11 cellular contexts compared by ENCODE assay signal in genomic region chr2:288743-289361, GRCh38. TPM values are rescaled to one million over a fixed set of nuclear protein-coding genes. Genes with fewer than 3 reads are reported as not detected.
DNase-seq lines count a peak whose midpoint lies in the region; ATAC-seq, FAIRE-seq and TF ChIP-seq lines count a peak whose summit lies in the region.
"Had no signal": no experiment of that assay in that cellular context is flagged by ENCODE, and none has a peak within 500 bp of the region (broad histone marks: within the 10 kb centered on the region; RNA-seq: fewer than 3 reads in every experiment).

No MANE protein-coding gene starts in this region.

- no peak overlapping the region for H2AFZ ChIP-seq in SK-N-SH (ENCODE audit: low read depth)

- H3K9me3 ChIP-seq in SK-N-SH (no peaks in the 10 kb centered on the region), adipocyte (ENCODE audit: control insufficient read depth, low read length) (no peaks in the 10 kb centered on the region), kidney (ENCODE audit: control insufficient read depth in 1 of 2, low read length in 2 of 2) (no peaks in the 10 kb centered on the region)

- POLR2A ChIA-PET in SK-N-SH (lab: Yijun Ruan, JAX), result no interaction called here

- H3K4me3 ChIP-seq in SK-N-SH (ENCODE audit: low read depth in 2 of 2, low read length in 1 of 2) (peak overlapping the region; percentile 36 to 55; a peak in 1 of 4 replicates), adipocyte (ENCODE audit: low read length) (peak overlapping the region; percentile 86), kidney (ENCODE audit: low read length in 2 of 2) (peak overlapping the region; percentile 51 to 73)

- peaks cover 0 to under 1% of the 10 kb centered on the region in 2 experiments for H3K36me3 ChIP-seq in SK-N-SH (replicated peaks in 1 of 2; ENCODE audit: control insufficient read depth in 1 of 2, insufficient read depth in 2 of 2, low read length in 1 of 2)
- no peaks in the 10 kb centered on the region for H3K36me3 ChIP-seq in adipocyte (ENCODE audit: control insufficient read depth, insufficient read depth, low read length, severe bottlenecking)
- no peaks in the 10 kb centered on the region for H3K36me3 ChIP-seq in kidney (ENCODE audit: control insufficient read depth in 1 of 2, insufficient read depth in 2 of 2, low read length in 2 of 2)

- H4K20me1 ChIP-seq in SK-N-SH (ENCODE audit: insufficient read depth), result no peaks in the 10 kb centered on the region

- peak overlapping the region; percentile 48 for H3K4me3 Mint-ChIP-seq in stimulated activated effector memory CD8-positive, alpha-beta T cell treated with anti-CD3 and anti-CD28 coated beads, Interleukin-12 subunit alpha, Interleukin-12 subunit beta, amount 100 ng/mL, for 72 hours

- no peak overlapping the region for H3K27ac ChIP-seq in SK-N-SH (ENCODE audit: low read depth in 2 of 2, low read length in 1 of 2)
- H3K27ac ChIP-seq in kidney (ENCODE audit: low read depth in 2 of 2, low read length in 2 of 2), result no peak overlapping the region

- H3K9me3 Mint-ChIP-seq in stimulated activated effector memory CD8-positive, alpha-beta T cell treated with anti-CD3 and anti-CD28 coated beads, Interleukin-12 subunit alpha, Interleukin-12 subunit beta, amount 100 ng/mL, for 72 hours, result no peaks in the 10 kb centered on the region

- H3F3A ChIP-seq in SK-N-SH (replicated peaks; ENCODE audit: insufficient read depth), result peaks cover 6% of the 10 kb centered on the region

- TF ChIP-seq EP300 in SK-N-SH (IDR thresholded peaks at IDR 0.05; ENCODE audit: borderline replicate concordance in 1 of 2, low read depth in 1 of 2, low read length in 1 of 2), result no peak

- H3K4me1 ChIP-seq in SK-N-SH (ENCODE audit: control insufficient read depth in 1 of 2, insufficient read depth in 2 of 2, low read depth in 1 of 2, low read length in 1 of 2) (peaks cover 0 to 12% of the 10 kb centered on the region in 2 experiments; a peak in 1 of 4 replicates), adipocyte (ENCODE audit: control insufficient read depth, insufficient read depth, low read length) (peaks cover 24% of the 10 kb centered on the region), kidney (ENCODE audit: control insufficient read depth in 1 of 2, insufficient read depth in 1 of 2, low read depth in 1 of 2, low read length in 2 of 2) (peaks cover 0 to 7% of the 10 kb centered on the region in 2 donors)

- intact Hi-C loops in kidney (cut with DNase I), result no loop called here

- H3K79me2 ChIP-seq in SK-N-SH (ENCODE audit: insufficient read depth), result no peaks in the 10 kb centered on the region

- H3K9ac ChIP-seq in SK-N-SH (no peak overlapping the region), adipocyte (ENCODE audit: low read length) (peak overlapping the region; percentile 46), kidney (ENCODE audit: low read length in 2 of 2) (peak overlapping the region in 1 of 2 donors; percentile 34)

- WGBS in SK-N-SH (ENCODE audit: low lambda C conversion rate), result 8% methylated on average over 33 of the region's 47 CpGs

- DNase-seq in SK-N-SH (peak; percentile 61), adipocyte (ENCODE audit: low read depth) (peak; percentile 8), kidney (no peak)
- no peak for DNase-seq in stimulated activated effector memory CD8-positive, alpha-beta T cell treated with anti-CD3 and anti-CD28 coated beads, Interleukin-12 subunit alpha, Interleukin-12 subunit beta, amount 100 ng/mL, for 72 hours (ENCODE audit: low spot score in 2 of 2)
- DNase-seq: AML-193; stimulated activated CD4-positive, alpha-beta T cell treated with anti-CD3 and anti-CD28 coated beads, Interleukin-4, amount 100 ng/mL, for 24 hours had no signal

- TF ChIP-seq RAD21 in SK-N-SH (IDR thresholded peaks at IDR 0.05; ENCODE audit: low read length), result no peak

- H3K9me2 ChIP-seq in SK-N-SH, result no peaks in the 10 kb centered on the region

- CTCF ChIA-PET in SK-N-SH (lab: Yijun Ruan, JAX), result interaction anchor here (0.8 to 6.3 kb wide), 13 partner anchors 9 to 348 kb away, joined by 3 to 24 read pairs (median 6); no protein-coding TSS in a partner anchor

- no peaks in the 10 kb centered on the region for H3K36me3 Mint-ChIP-seq in stimulated activated effector memory CD8-positive, alpha-beta T cell treated with anti-CD3 and anti-CD28 coated beads, Interleukin-12 subunit alpha, Interleukin-12 subunit beta, amount 100 ng/mL, for 72 hours

- no peak for FAIRE-seq in kidney (lab: Jason Lieb, UNC)

- H3K4me2 ChIP-seq in SK-N-SH, result peak overlapping the region; percentile 73

- H3K27me3 ChIP-seq in SK-N-SH (ENCODE audit: insufficient read depth) (peaks cover 26% of the 10 kb centered on the region), adipocyte (replicated peaks; ENCODE audit: control insufficient read depth, insufficient read depth, low read length) (peaks cover 14% of the 10 kb centered on the region)

- H3K4me1 Mint-ChIP-seq in stimulated activated effector memory CD8-positive, alpha-beta T cell treated with anti-CD3 and anti-CD28 coated beads, Interleukin-12 subunit alpha, Interleukin-12 subunit beta, amount 100 ng/mL, for 72 hours, result peaks cover 7% of the 10 kb centered on the region

- no peak for ATAC-seq in SK-N-SH treated with all-trans-retinoic acid at 6 μM for 48 hours
- ATAC-seq in stimulated activated effector memory CD8-positive, alpha-beta T cell treated with anti-CD3 and anti-CD28 coated beads, Interleukin-12 subunit alpha, Interleukin-12 subunit beta, amount 100 ng/mL, for 72 hours, result no peak
- ATAC-seq in HG02642 (IDR thresholded peaks at IDR 0.05; ENCODE audit: poor library complexity, unreplicated experiment), result no peak
- no peak for ATAC-seq in GM18519 (IDR thresholded peaks at IDR 0.05; ENCODE audit: low FRiP score, unreplicated experiment)
- ATAC-seq in HG03565 (IDR thresholded peaks at IDR 0.05; ENCODE audit: unreplicated experiment), result no peak

- no peak overlapping the region for H3K27ac Mint-ChIP-seq in stimulated activated effector memory CD8-positive, alpha-beta T cell treated with anti-CD3 and anti-CD28 coated beads, Interleukin-12 subunit alpha, Interleukin-12 subunit beta, amount 100 ng/mL, for 72 hours

- TF ChIP-seq CTCF in SK-N-SH (IDR thresholded peaks at IDR 0.05) (no peak), kidney (IDR thresholded peaks at IDR 0.05; ENCODE audit: borderline replicate concordance, extremely low read depth, insufficient read depth) (no peak)

TF ChIP-seq in SK-N-SH, 30 proteins besides CTCF, POLR2A, EP300 and RAD21 (continues in another document):
- TF ChIP-seq ELF1 (IDR thresholded peaks at IDR 0.05) (no peak), USF1 (IDR thresholded peaks at IDR 0.05; ENCODE audit: borderline replicate concordance, low read depth) (no peak), RXRA (IDR thresholded peaks at IDR 0.05; ENCODE audit: borderline replicate concordance, low read depth) (no peak), PBX3 (IDR thresholded peaks at IDR 0.05) (no peak), GABPA (IDR thresholded peaks at IDR 0.05; ENCODE audit: low read depth) (no peak)

TF ChIP-seq in SK-N-SH treated with all-trans-retinoic acid at 6 μM for 48 hours, 23 proteins besides CTCF, POLR2A, EP300 and RAD21 (continues in another document):
- TF ChIP-seq ZNF8 (CRISPR knock-in tag; IDR thresholded peaks at IDR 0.05) (no peak), ZFP3 (CRISPR knock-in tag; IDR thresholded peaks at IDR 0.05) (no peak), ESRRG (CRISPR knock-in tag; IDR thresholded peaks at IDR 0.05) (no peak), PPARA (CRISPR knock-in tag; IDR thresholded peaks at IDR 0.05; ENCODE audit: borderline replicate concordance) (no peak), TCF4 (CRISPR knock-in tag; IDR thresholded peaks at IDR 0.05; ENCODE audit: borderline replicate concordance) (no peak), GLIS3 (CRISPR knock-in tag; IDR thresholded peaks at IDR 0.05) (no peak), RARB (CRISPR knock-in tag; IDR thresholded peaks at IDR 0.05) (no peak), ARNTL (CRISPR knock-in tag; IDR thresholded peaks at IDR 0.05; ENCODE audit: borderline replicate concordance, low read depth) (no peak), OSR1 (CRISPR knock-in tag; IDR thresholded peaks at IDR 0.05) (no peak), ZNF70 (CRISPR knock-in tag; IDR thresholded peaks at IDR 0.05) (no peak), ZFP30 (CRISPR knock-in tag; IDR thresholded peaks at IDR 0.05) (no peak)
- TF ChIP-seq, protein P1, sequence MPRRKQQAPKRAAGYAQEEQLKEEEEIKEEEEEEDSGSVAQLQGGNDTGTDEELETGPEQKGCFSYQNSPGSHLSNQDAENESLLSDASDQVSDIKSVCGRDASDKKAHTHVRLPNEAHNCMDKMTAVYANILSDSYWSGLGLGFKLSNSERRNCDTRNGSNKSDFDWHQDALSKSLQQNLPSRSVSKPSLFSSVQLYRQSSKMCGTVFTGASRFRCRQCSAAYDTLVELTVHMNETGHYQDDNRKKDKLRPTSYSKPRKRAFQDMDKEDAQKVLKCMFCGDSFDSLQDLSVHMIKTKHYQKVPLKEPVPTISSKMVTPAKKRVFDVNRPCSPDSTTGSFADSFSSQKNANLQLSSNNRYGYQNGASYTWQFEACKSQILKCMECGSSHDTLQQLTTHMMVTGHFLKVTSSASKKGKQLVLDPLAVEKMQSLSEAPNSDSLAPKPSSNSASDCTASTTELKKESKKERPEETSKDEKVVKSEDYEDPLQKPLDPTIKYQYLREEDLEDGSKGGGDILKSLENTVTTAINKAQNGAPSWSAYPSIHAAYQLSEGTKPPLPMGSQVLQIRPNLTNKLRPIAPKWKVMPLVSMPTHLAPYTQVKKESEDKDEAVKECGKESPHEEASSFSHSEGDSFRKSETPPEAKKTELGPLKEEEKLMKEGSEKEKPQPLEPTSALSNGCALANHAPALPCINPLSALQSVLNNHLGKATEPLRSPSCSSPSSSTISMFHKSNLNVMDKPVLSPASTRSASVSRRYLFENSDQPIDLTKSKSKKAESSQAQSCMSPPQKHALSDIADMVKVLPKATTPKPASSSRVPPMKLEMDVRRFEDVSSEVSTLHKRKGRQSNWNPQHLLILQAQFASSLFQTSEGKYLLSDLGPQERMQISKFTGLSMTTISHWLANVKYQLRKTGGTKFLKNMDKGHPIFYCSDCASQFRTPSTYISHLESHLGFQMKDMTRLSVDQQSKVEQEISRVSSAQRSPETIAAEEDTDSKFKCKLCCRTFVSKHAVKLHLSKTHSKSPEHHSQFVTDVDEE (CRISPR knock-in tag; IDR thresholded peaks at IDR 0.05), result no peak

RNA-seq across cellular contexts. Expression of gene ALKAL2, which starts 1.0 kb away (rescaled TPM):
- not detected in 2 replicates for polyA plus RNA-seq in SK-N-SH (2012; rRNA removed)
- polyA plus RNA-seq in SK-N-SH (2012; cell fraction: cytosol; rRNA removed), result 0.03 and 0.18 TPM in 2 replicates
- not detected in 2 replicates for polyA plus RNA-seq in SK-N-SH (2012; cell fraction: nucleus; rRNA removed)
- 18.2 TPM for total RNA-seq in kidney
- polyA plus RNA-seq in kidney (ENCODE audit: insufficient read depth, low read depth, low replicate concordance), result 8.0 TPM
- total RNA-seq: HT1080 had no signal

RNA-seq across cellular contexts. Expression of gene ACP1, which starts 24.1 kb away (rescaled TPM):
- polyA plus RNA-seq in SK-N-SH (2012; rRNA removed) (88.9 and 108 TPM in 2 replicates), kidney (ENCODE audit: insufficient read depth, low read depth, low replicate concordance) (122 TPM)
- polyA plus RNA-seq in SK-N-SH (2012; cell fraction: cytosol; rRNA removed), result 126 and 144 TPM in 2 replicates
- 45.2 and 84.3 TPM in 2 replicates for polyA plus RNA-seq in SK-N-SH (2012; cell fraction: nucleus; rRNA removed)
- 75.1 TPM for total RNA-seq in kidney

RNA-seq across cellular contexts. Expression of gene SH3YL1, which starts 25.0 kb away (rescaled TPM):
- polyA plus RNA-seq in SK-N-SH (2012; rRNA removed), result 22.7 and 28.2 TPM in 2 replicates
- 23.1 and 28.1 TPM in 2 replicates for polyA plus RNA-seq in SK-N-SH (2012; cell fraction: cytosol; rRNA removed)
- 79.7 and 97.0 TPM in 2 replicates for polyA plus RNA-seq in SK-N-SH (2012; cell fraction: nucleus; rRNA removed)
- 57.3 TPM for total RNA-seq in kidney
- 111 TPM for polyA plus RNA-seq in kidney (ENCODE audit: insufficient read depth, low read depth, low replicate concordance)

Comparison
In these comparisons a context has a peak if more than half of its experiments do, and no peak if none do; other contexts are left out.
1. DNase-seq: peak in SK-N-SH (single experiment) and adipocyte (single experiment); none in kidney (single experiment) and stimulated activated effector memory CD8-positive, alpha-beta T cell treated with anti-CD3 and anti-CD28 coated beads, Interleukin-12 subunit alpha, Interleukin-12 subunit beta, amount 100 ng/mL, for 72 hours (0 of 2).
2. Peak in every context shown above with its lines, with median percentiles within 50 percentile points of each other: H3K4me3 ChIP-seq.